In genomic region chr12:28239918-28240317, GRCh38 we compare ENCODE assay signal across 34 cellular contexts. TPM values are rescaled to one million over a fixed set of nuclear protein-coding genes. Genes with fewer than 3 reads are reported as not detected.
DNase-seq lines count a peak whose midpoint lies in the region; ATAC-seq, FAIRE-seq and TF ChIP-seq lines count a peak whose summit lies in the region.
"Had no signal": no experiment of that assay in that cellular context is flagged by ENCODE, and none has a peak within 500 bp of the region (broad histone marks: within the 10 kb centered on the region; RNA-seq: fewer than 3 reads in every experiment).

No MANE protein-coding gene starts in this region.

- H3K79me2 ChIP-seq in K562 (ENCODE audit: control insufficient read depth, insufficient read depth, low read length): peaks cover 53% of the 10 kb centered on the region

- ATAC-seq in K562 (no peak), HG02840 (IDR thresholded peaks at IDR 0.05; ENCODE audit: low FRiP score, unreplicated experiment) (no peak)
- ATAC-seq: A549; CD8-positive, alpha-beta T cell had no signal

- DNase-seq in OCI-M1 (lab: John Stamatoyannopoulos, UW) (peak; percentile 33), K562 (ENCODE audit: extremely low read depth in 1 of 4, low spot score in 3 of 4) (no peak), erythroblast (lab: John Stamatoyannopoulos, UW) (peak; percentile 3 to 42), activated gamma-delta T cell treated with Interleukin-2 at 50 U/mL for 16 hours (no peak), SKM-1 (lab: John Stamatoyannopoulos, UW; ENCODE audit: unreplicated experiment) (no peak)
- DNase-seq in activated CD4-positive, alpha-beta T cell treated with anti-CD3 and anti-CD28 coated beads for 48 hours: no peak
- DNase-seq: 8988T; ACHN; AML-193; BE2C; C1 segment of cervical spinal cord; Caco-2; Calu3; CD4-positive, alpha-beta memory T cell; CD4-positive, alpha-beta T cell; CD4-positive, CD25-positive, alpha-beta regulatory T cell; CD8-positive, alpha-beta memory T cell; CD8-positive, alpha-beta T cell; COR-L47; DMS 273 treated with DMSO at 0.1 percent for 48 hours; DMS153; DMS53; DMS79; DMS79 treated with DMSO at 0.1 percent for 48 hours; DND-41; EL had no signal

- H3K9ac ChIP-seq in K562 (ENCODE audit: insufficient read depth in 1 of 2, low read depth in 2 of 2, low read length in 2 of 2): no peak overlapping the region
- H3K9ac ChIP-seq: BLaER1; BLaER1 treated with 17β-estradiol and CSF1 and Interleukin-3, amounts not matched to agents 10 nM and 100 nM had no signal

- intact Hi-C loops in K562 (cut with micrococcal nuclease): loop anchor here (5.0 kb wide), 1 partner anchor 108 kb away; no protein-coding TSS in a partner anchor

- FAIRE-seq in K562 (lab: Jason Lieb, UNC) (no peak), islet of Langerhans (lab: Jason Lieb, UNC) (peak; percentile 21)
- FAIRE-seq: A549, D721Med had no signal

- H3K36me3 ChIP-seq in K562 (ENCODE audit: control insufficient read depth, insufficient read depth, low read length): peaks cover 4% of the 10 kb centered on the region; the same call in 1 of the 3 replicates
- H3K36me3 ChIP-seq: BE2C; BLaER1; BLaER1 treated with 17β-estradiol and CSF1 and Interleukin-3, amounts not matched to agents 10 nM and 100 nM had no signal

- in situ Hi-C loops in K562 (cut with MboI): no loop called here

- TF ChIP-seq POLR2A in K562 (conservative IDR thresholded peaks at IDR 0.05) (no peak), erythroblast (IDR thresholded peaks at IDR 0.05; ENCODE audit: low read length) (no peak)

- TF ChIP-seq RAD21 in K562 (CRISPR knock-in tag; conservative IDR thresholded peaks at IDR 0.05 in 1 of 2, IDR thresholded peaks at IDR 0.05 in 1 of 2): no peak

- no peak for TF ChIP-seq CTCF in K562 (IDR thresholded peaks at IDR 0.05 in 2 of 3, conservative IDR thresholded peaks at IDR 0.05 in 1 of 3; ENCODE audit: insufficient read depth in 2 of 3, low read depth in 1 of 3, low read length in 3 of 3)

- H3K9me1 ChIP-seq in K562 (ENCODE audit: control insufficient read depth, insufficient read depth, low read length): no peaks in the 10 kb centered on the region

- no TSS peak for BruUV-seq in K562 (replicated peaks; lab: Mats Ljungman, UMichigan)

- H3K27me3 ChIP-seq in K562 (ENCODE audit: control insufficient read depth in 2 of 2, insufficient read depth in 2 of 2, low read length in 2 of 2): no peaks in the 10 kb centered on the region
- H3K27me3 ChIP-seq: BE2C; BLaER1; BLaER1 treated with 17β-estradiol and CSF1 and Interleukin-3, amounts not matched to agents 10 nM and 100 nM had no signal

- POLR2A ChIA-PET in K562 (lab: Yijun Ruan, JAX): no interaction called here

- TF ChIP-seq EP300 in K562 (IDR thresholded peaks at IDR 0.05; ENCODE audit: low read length): no peak

- no peak overlapping the region for H2AFZ ChIP-seq in K562 (ENCODE audit: low read depth, low read length)

- 44% methylated on average over 3 of the region's 3 CpGs for WGBS in K562 (ENCODE audit: insufficient coverage, low coverage, missing lambda C conversion rate)

- CTCF ChIA-PET in K562 (lab: Yijun Ruan, JAX; ENCODE audit: low intra/inter-chr PET ratio): no interaction called here

- H3K4me3 ChIP-seq in K562: no peak overlapping the region
- H3K4me3 ChIP-seq: A549; BLaER1; BLaER1 treated with 17β-estradiol and CSF1 and Interleukin-3, amounts not matched to agents 10 nM and 100 nM had no signal

- H3K9me3 ChIP-seq in K562 (replicated peaks; ENCODE audit: control insufficient read depth, insufficient read depth, low read depth, low read length): 0 out of 2 replicates have a peak, but pooled peaks cover 2% of the 10 kb centered on the region
- H3K9me3 ChIP-seq: A549; BE2C; BLaER1; BLaER1 treated with 17β-estradiol and CSF1 and Interleukin-3, amounts not matched to agents 10 nM and 100 nM had no signal

- H3K4me2 ChIP-seq in K562 (ENCODE audit: insufficient read depth, low read length): no peak overlapping the region
- H3K4me2 ChIP-seq: A549; BLaER1; BLaER1 treated with 17β-estradiol and CSF1 and Interleukin-3, amounts not matched to agents 10 nM and 100 nM had no signal

- peaks cover 10 to 30% of the 10 kb centered on the region in 2 experiments; a peak in 3 of 5 replicates for H3K4me1 ChIP-seq in K562 (replicated peaks in 1 of 2; ENCODE audit: control insufficient read depth in 2 of 2, insufficient read depth in 2 of 2, low read length in 2 of 2)
- H3K4me1 ChIP-seq: A549, BE2C, BLaER1, Caco-2 had no signal

- H3K27ac ChIP-seq in K562 (ENCODE audit: extremely low read depth, low read depth, low read length): no peak overlapping the region; the same call in 2 of the 3 replicates
- H3K27ac ChIP-seq: 22Rv1; A549; BLaER1; BLaER1 treated with 17β-estradiol and CSF1 and Interleukin-3, amounts not matched to agents 10 nM and 100 nM; C4-2B had no signal

- H4K20me1 ChIP-seq in K562 (replicated peaks; ENCODE audit: control insufficient read depth, insufficient read depth, low read length): no peaks in the 10 kb centered on the region
- H4K20me1 ChIP-seq: BLaER1; BLaER1 treated with 17β-estradiol and CSF1 and Interleukin-3, amounts not matched to agents 10 nM and 100 nM had no signal

TF ChIP-seq in K562, 482 proteins besides CTCF, POLR2A, EP300 and RAD21 (continues in another document):
- TF ChIP-seq E2F8 (IDR thresholded peaks at IDR 0.05; ENCODE audit: low read depth, partially characterized antibody) (no peak), ZNF316 (IDR thresholded peaks at IDR 0.05) (peak; percentile 44), CGGBP1 (CRISPR knock-in tag; IDR thresholded peaks at IDR 0.05) (no peak), FOXP1 (CRISPR knock-in tag; IDR thresholded peaks at IDR 0.05) (no peak), ZNF830 (CRISPR knock-in tag; IDR thresholded peaks at IDR 0.05) (no peak), DPF2 (IDR thresholded peaks at IDR 0.05) (0 out of 2 replicates have a peak, but pooled peaks have one; percentile 13), ZNF146 (CRISPR knock-in tag; IDR thresholded peaks at IDR 0.05; ENCODE audit: unreplicated experiment) (no peak), BCL6 (CRISPR knock-in tag; IDR thresholded peaks at IDR 0.05) (no peak), NUFIP1 (IDR thresholded peaks at IDR 0.05; ENCODE audit: partially characterized antibody) (no peak), SFPQ (IDR thresholded peaks at IDR 0.05; ENCODE audit: low read depth, low read length) (no peak), U2AF1 (optimal IDR thresholded peaks at IDR 0.05; ENCODE audit: low read depth, low read length) (no peak)

RNA-seq across cellular contexts. Expression of gene CCDC91, which starts 49.7 kb away (rescaled TPM):
- 24.0 and 53.4 TPM in 2 replicates for total RNA-seq in K562 (2011; cell fraction: chromatin; rRNA removed; ENCODE audit: low replicate concordance)
- total RNA-seq in K562 (2011; cell fraction: nucleolus; rRNA removed): 11.8 and 13.6 TPM in 2 replicates
- 19.7 and 26.5 TPM in 2 replicates for total RNA-seq in K562 (2011; cell fraction: nucleoplasm; rRNA removed)
- total RNA-seq in K562 (2014; rRNA removed) (21.4 and 26.3 TPM in 2 replicates), K562 (2014; rRNA removed; fragmentation: Illumina TruSeq; extraction: Trizol) (29.5 and 38.1 TPM in 2 replicates), K562 (2015; rRNA removed; fragmentation: Illumina TruSeq; extraction: Trizol) (23.8 and 27.4 TPM in 2 replicates), K562 (2021) (23.9 and 24.3 TPM in 2 replicates)
- polyA plus RNA-seq in K562 (2011; rRNA removed) (27.3 and 31.1 TPM in 2 replicates), K562 (2014; fragmentation: Illumina TruSeq; extraction: Trizol) (24.0 and 30.1 TPM in 2 replicates), K562 (2014; fragmentation: Nextera tagmentation; extraction: Ambion mirVana) (10 to 100 TPM; 10.1 to 11.3 TPM), K562 (2014; rRNA removed) (20.9 and 23.7 TPM in 2 replicates)
- polyA plus RNA-seq in K562 (2011; cell fraction: cytosol; rRNA removed): 7.4 and 11.7 TPM in 2 replicates
- polyA plus RNA-seq in K562 (2011; cell fraction: nucleus; rRNA removed): 10.4 and 13.7 TPM in 2 replicates
- 22.1 and 24.8 TPM in 2 replicates for polyA plus RNA-seq in K562 (2012)
- 51.1 and 51.5 TPM in 2 replicates for polyA minus RNA-seq in K562 (2011; rRNA and poly(A)+ RNA removed)
- 21.2 and 22.4 TPM in 2 replicates for polyA minus RNA-seq in K562 (2011; cell fraction: cytosol; rRNA and poly(A)+ RNA removed)
- 35.7 and 63.1 TPM in 2 replicates for polyA minus RNA-seq in K562 (2011; cell fraction: nucleus; rRNA and poly(A)+ RNA removed)

Comparison
In these comparisons a context has a peak if more than half of its experiments do, and no peak if none do; other contexts are left out.
1. DNase-seq: peak in OCI-M1 (single experiment) and erythroblast (2 of 2); none in K562 (0 of 4), activated CD4-positive, alpha-beta T cell treated with anti-CD3 and anti-CD28 coated beads for 48 hours (single experiment), activated gamma-delta T cell treated with Interleukin-2 at 50 U/mL for 16 hours (single experiment) and SKM-1 (single experiment).